9 cellular contexts compared by ENCODE assay signal in the genomic region with DNA sequence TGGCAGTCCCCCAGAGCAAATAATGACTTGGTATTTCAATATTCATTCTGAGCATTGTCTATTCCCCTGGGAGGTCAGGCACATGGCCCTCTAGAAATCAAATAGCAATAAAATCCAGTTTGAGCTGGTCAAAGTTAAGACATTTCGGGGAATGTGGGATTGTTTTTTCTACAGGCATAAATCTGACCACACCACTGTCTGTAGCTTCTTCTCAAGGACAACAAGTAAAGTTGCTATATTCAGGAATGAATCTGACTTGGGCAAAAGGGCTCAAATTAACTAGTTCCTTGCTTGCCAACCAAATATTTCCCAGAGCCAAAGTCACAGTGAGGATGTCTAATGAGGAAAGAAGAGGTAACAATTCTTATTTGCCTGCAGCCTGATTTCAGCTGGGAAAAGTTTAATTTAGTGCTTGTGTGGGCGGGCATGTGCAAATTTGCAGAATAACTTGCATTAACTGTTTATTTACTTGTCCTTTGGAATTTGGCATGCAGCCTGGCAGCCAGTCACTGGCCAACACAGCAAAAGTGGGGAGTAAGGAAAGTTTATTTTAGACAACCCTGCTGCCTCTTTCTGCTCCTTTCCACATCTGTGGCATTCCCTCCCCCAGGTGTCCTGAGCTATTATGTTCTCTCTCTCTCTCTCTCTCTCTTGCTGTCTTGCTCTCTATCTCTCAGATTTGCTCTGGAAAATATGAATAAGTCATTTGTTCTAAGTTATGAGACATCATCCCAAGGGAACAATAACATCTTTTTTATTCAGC. TPM values are rescaled to one million over a fixed set of nuclear protein-coding genes. Genes with fewer than 3 reads are reported as not detected.
A peak's percentile ranks its signal among the peaks of the same experiment; 100 is the strongest.
DNase-seq lines count a peak whose midpoint lies in the region; ATAC-seq and TF ChIP-seq lines count a peak whose summit lies in the region.
"Had no signal": no experiment of that assay in that cellular context is flagged by ENCODE, and none has a peak within 500 bp of the region (broad histone marks: within the 10 kb centered on the region; RNA-seq: fewer than 3 reads in every experiment).

No MANE protein-coding gene starts in this region.

- H3K4me3 Mint-ChIP-seq in nephron: peak overlapping the region in 1 of 3 experiments; percentile 7
- no peak overlapping the region for H3K4me3 Mint-ChIP-seq in naive thymus-derived CD8-positive, alpha-beta T cell

- H3K4me3 ChIP-seq in MG63 (no peak overlapping the region), choroid plexus epithelial cell (ENCODE audit: low read depth, low read length) (no peak overlapping the region)
- H3K4me3 ChIP-seq: HAP-1 had no signal

- no peaks in the 10 kb centered on the region for H3K27me3 ChIP-seq in MG63

- TF ChIP-seq CTCF in AG09319 (IDR thresholded peaks at IDR 0.05; ENCODE audit: low read depth, low read length): no peak
- no peak for TF ChIP-seq CTCF in choroid plexus epithelial cell (conservative IDR thresholded peaks at IDR 0.05; ENCODE audit: low read depth, low read length)
- no peak for TF ChIP-seq CTCF in nephron (IDR thresholded peaks at IDR 0.05; ENCODE audit: unreplicated experiment in 3 of 3)

- H3K4me1 Mint-ChIP-seq in nephron: peaks cover 29% of the 10 kb centered on the region
- H3K4me1 Mint-ChIP-seq in naive thymus-derived CD8-positive, alpha-beta T cell: no peaks in the 10 kb centered on the region

- no peaks in the 10 kb centered on the region for H3K27me3 Mint-ChIP-seq in nephron (ENCODE audit: low read depth)
- H3K27me3 Mint-ChIP-seq in naive thymus-derived CD8-positive, alpha-beta T cell: peaks cover 6 to 14% (median 10%) of the 10 kb centered on the region in 5 donors

- no peaks in the 10 kb centered on the region for H3K36me3 Mint-ChIP-seq in nephron (ENCODE audit: low read depth)
- no peaks in the 10 kb centered on the region for H3K36me3 Mint-ChIP-seq in naive thymus-derived CD8-positive, alpha-beta T cell

- POLR2A ChIA-PET in naive thymus-derived CD8-positive, alpha-beta T cell (lab: Charles Lee): no interaction called here

- H3K9me3 ChIP-seq in MG63: no peaks in the 10 kb centered on the region
- H3K9me3 ChIP-seq: HAP-1 had no signal

- no peaks in the 10 kb centered on the region for H3K9me3 Mint-ChIP-seq in nephron
- H3K9me3 Mint-ChIP-seq in naive thymus-derived CD8-positive, alpha-beta T cell: peaks cover 0 to 3% (median 0%) of the 10 kb centered on the region in 9 donors

- DNase-seq in AG09319 (ENCODE audit: extremely low read depth, low read depth) (peak; percentile 55), MG63 (peak; percentile 70), choroid plexus epithelial cell (ENCODE audit: low read depth) (peak; percentile 92), amniotic stem cell (lab: John Stamatoyannopoulos, UW) (no peak), HT-29 (ENCODE audit: low spot score) (no peak)
- DNase-seq in stimulated activated naive CD8-positive, alpha-beta T cell treated with anti-CD3 and anti-CD28 coated beads, Interleukin-15, Interleukin-2, amounts not matched to agents 100 U/mL and 50 U/mL, for 24 hours: no peak
- DNase-seq in naive thymus-derived CD8-positive, alpha-beta T cell: no peak

- ATAC-seq in stimulated activated naive CD8-positive, alpha-beta T cell treated with anti-CD3 and anti-CD28 coated beads, Interleukin-15, Interleukin-2, amounts not matched to agents 100 U/mL and 50 U/mL, for 24 hours: no peak
- no peak for ATAC-seq in naive thymus-derived CD8-positive, alpha-beta T cell

- H3K27ac Mint-ChIP-seq in nephron: peak overlapping the region; percentile 66 to 93 (median 86)
- no peak overlapping the region for H3K27ac Mint-ChIP-seq in naive thymus-derived CD8-positive, alpha-beta T cell

- no peaks in the 10 kb centered on the region for H3K36me3 ChIP-seq in MG63
- H3K36me3 ChIP-seq: HAP-1 had no signal

RNA-seq across cellular contexts. Expression of a gene that starts 51.2 kb away (rescaled TPM):
- 0.02 TPM in 1 of 2 replicates, not detected in the other for total RNA-seq in MG63 (2014; rRNA removed; shearing (Covaris generic); ENCODE audit: low replicate concordance)
- total RNA-seq in naive thymus-derived CD8-positive, alpha-beta T cell: under 1 TPM in 1 of 2 experiments, not detected in 1; 0.08 TPM
- polyA plus RNA-seq in naive thymus-derived CD8-positive, alpha-beta T cell: not detected
- total RNA-seq in HT-29 (2014; rRNA removed; shearing (Covaris generic)): not detected in 2 replicates

Comparison
In these comparisons a context has a peak if more than half of its experiments do, and no peak if none do; other contexts are left out.
1. DNase-seq: peak in AG09319 (single experiment), MG63 (single experiment) and choroid plexus epithelial cell (single experiment); none in stimulated activated naive CD8-positive, alpha-beta T cell treated with anti-CD3 and anti-CD28 coated beads, Interleukin-15, Interleukin-2, amounts not matched to agents 100 U/mL and 50 U/mL, for 24 hours (single experiment), naive thymus-derived CD8-positive, alpha-beta T cell (0 of 10), amniotic stem cell (single experiment) and HT-29 (single experiment).
2. H3K27ac Mint-ChIP-seq: peak in nephron (3 of 3); none in naive thymus-derived CD8-positive, alpha-beta T cell (0 of 10).